ENCODE assay signal across 17 cellular contexts in the genomic region with DNA sequence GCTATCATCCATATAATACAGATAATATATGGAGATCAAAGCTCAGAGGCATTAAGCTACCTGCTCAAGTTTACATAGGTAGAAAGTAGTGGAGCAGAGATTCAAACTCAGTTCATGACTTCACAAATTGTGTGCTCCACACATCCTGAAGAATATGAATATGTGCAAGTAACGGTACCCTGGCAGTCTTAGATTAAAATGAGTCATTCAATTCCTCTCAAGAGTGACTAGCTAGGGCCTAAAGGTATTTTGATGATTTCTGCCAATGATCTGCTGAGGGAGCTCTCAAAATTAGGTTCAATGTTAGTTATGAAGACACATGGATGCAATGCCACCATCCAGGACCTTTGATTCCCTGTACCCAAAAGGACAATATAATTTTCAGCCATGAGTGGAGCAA. TPM values are rescaled to one million over a fixed set of nuclear protein-coding genes. Genes with fewer than 3 reads are reported as not detected.
DNase-seq lines count a peak whose midpoint lies in the region; ATAC-seq, FAIRE-seq and TF ChIP-seq lines count a peak whose summit lies in the region.
"Had no signal": no experiment of that assay in that cellular context is flagged by ENCODE, and none has a peak within 500 bp of the region (broad histone marks: within the 10 kb centered on the region; RNA-seq: fewer than 3 reads in every experiment).

No MANE protein-coding gene starts in this region.

- H2AFZ ChIP-seq in OCI-LY1 (ENCODE audit: low read length) = no peak overlapping the region

- H3K27me3 ChIP-seq in OCI-LY1 (ENCODE audit: insufficient read depth, low read length) = no peaks in the 10 kb centered on the region
- no peaks in the 10 kb centered on the region for H3K27me3 ChIP-seq in bronchial epithelial cell (ENCODE audit: control insufficient read depth, insufficient read depth, low read length)
- no peaks in the 10 kb centered on the region for H3K27me3 ChIP-seq in left ventricle myocardium inferior (ENCODE audit: low read depth)
- H3K27me3 ChIP-seq: SJSA1 had no signal

- DNase-seq in ELR (ENCODE audit: low read depth) = peak; percentile 16
- peak; percentile 45 for DNase-seq in bronchial epithelial cell (ENCODE audit: low read depth)
- DNase-seq in renal cortical epithelial cell (ENCODE audit: low read depth) = peak; percentile 60
- DNase-seq in left ventricle myocardium inferior = no peak
- DNase-seq in GM03348 (ENCODE audit: low spot score) = no peak
- DNase-seq: CD4-positive, alpha-beta T cell; NCI-H1417; NCI-H187 treated with DMSO at 0.1 percent for 48 hours; NCI-H446; NK-92 treated with Interleukin-12 subunit alpha and Interleukin-12 subunit beta, amount 100 ng/mL, for 24 hours had no signal

- peak overlapping the region; percentile 96 for H3K27ac ChIP-seq in OCI-LY1 (ENCODE audit: low read depth, low read length, poor library complexity, severe bottlenecking)
- H3K27ac ChIP-seq in left ventricle myocardium inferior (replicated peaks) = no peak overlapping the region
- H3K27ac ChIP-seq: SJSA1 had no signal

- no peak overlapping the region for H3K9ac ChIP-seq in OCI-LY1 (ENCODE audit: low read length)

- H3K4me3 ChIP-seq in OCI-LY1 (ENCODE audit: low read depth, low read length, poor library complexity, severe bottlenecking) (no peak overlapping the region), bronchial epithelial cell (ENCODE audit: low read depth, low read length) (no peak overlapping the region), left ventricle myocardium inferior (no peak overlapping the region)
- H3K4me3 ChIP-seq: SJSA1 had no signal

- intact Hi-C loops in left ventricle myocardium inferior (cut with micrococcal nuclease) = no loop called here

- no peaks in the 10 kb centered on the region for H4K20me1 ChIP-seq in OCI-LY1 (ENCODE audit: insufficient read depth, low read length)

- no peak for TF ChIP-seq CTCF in OCI-LY1 (IDR thresholded peaks at IDR 0.05; ENCODE audit: low read length)
- no peak for TF ChIP-seq CTCF in bronchial epithelial cell (IDR thresholded peaks at IDR 0.05; ENCODE audit: insufficient read depth, low read length, severe bottlenecking)
- no peak for TF ChIP-seq CTCF in left ventricle myocardium inferior (IDR thresholded peaks at IDR 0.05; ENCODE audit: borderline replicate concordance)

- H3K4me1 ChIP-seq in OCI-LY1 (ENCODE audit: insufficient read depth, low read length, severe bottlenecking) = peaks cover 84% of the 10 kb centered on the region
- H3K4me1 ChIP-seq in left ventricle myocardium inferior = no peaks in the 10 kb centered on the region
- H3K4me1 ChIP-seq: SJSA1 had no signal

- FAIRE-seq in bronchial epithelial cell (lab: Jason Lieb, UNC) = no peak
- FAIRE-seq: G401.6, H54, HTR-8/SVneo had no signal

- H3K36me3 ChIP-seq in OCI-LY1 (ENCODE audit: insufficient read depth, low read length) = no peaks in the 10 kb centered on the region
- no peaks in the 10 kb centered on the region for H3K36me3 ChIP-seq in bronchial epithelial cell (ENCODE audit: control insufficient read depth, insufficient read depth, low read length)
- H3K36me3 ChIP-seq in left ventricle myocardium inferior = no peaks in the 10 kb centered on the region
- H3K36me3 ChIP-seq: SJSA1 had no signal

- no peaks in the 10 kb centered on the region for H3F3A ChIP-seq in OCI-LY1 (ENCODE audit: insufficient read depth, low read length)

- H3K9me2 ChIP-seq in OCI-LY1 (ENCODE audit: low read depth, low read length) = no peaks in the 10 kb centered on the region

- H3K9me3 ChIP-seq in OCI-LY1 (ENCODE audit: low read length) (no peaks in the 10 kb centered on the region), left ventricle myocardium inferior (replicated peaks) (no peaks in the 10 kb centered on the region)
- H3K9me3 ChIP-seq: SJSA1 had no signal

- H3K4me2 ChIP-seq in OCI-LY1 (ENCODE audit: low read length) = no peak overlapping the region

- H3K79me2 ChIP-seq in OCI-LY1 (ENCODE audit: insufficient read depth, low read length) = no peaks in the 10 kb centered on the region

- ATAC-seq in GM21360 (IDR thresholded peaks at IDR 0.05; ENCODE audit: unreplicated experiment) (no peak), GM19455 (IDR thresholded peaks at IDR 0.05; ENCODE audit: unreplicated experiment) (no peak)

RNA-seq across cellular contexts. Expression of a gene that starts 58.9 kb away (rescaled TPM):
- total RNA-seq in bronchial epithelial cell = 3.9 and 28.0 TPM in 2 replicates
- 6.4 and 32.4 TPM in 2 replicates for total RNA-seq in renal cortical epithelial cell
- total RNA-seq in left ventricle myocardium inferior = 0.47 TPM

Comparison
In these comparisons a context has a peak if more than half of its experiments do, and no peak if none do; other contexts are left out.
1. DNase-seq: peak in ELR (single experiment), bronchial epithelial cell (single experiment) and renal cortical epithelial cell (single experiment); none in left ventricle myocardium inferior (single experiment) and GM03348 (single experiment).